Comparison of ENCODE assay signal across 25 cellular contexts in genomic region chr21:9737871-9738520, GRCh38.
"Had no signal": no experiment of that assay in that cellular context is flagged by ENCODE, and none has a peak within 500 bp of the region (broad histone marks: within the 10 kb centered on the region; RNA-seq: fewer than 3 reads in every experiment).

No MANE protein-coding gene starts in this region.

- H3K4me3 ChIP-seq: adrenal gland, SK-N-MC had no signal

- DNase-seq: activated CD4-positive, alpha-beta T cell treated with anti-CD3 and anti-CD28 coated beads for 4 hours; activated CD4-positive, alpha-beta T cell treated with anti-CD3 and anti-CD28 coated beads, Interleukin-2, amount 50 U/mL, for 4 hours; activated CD8-positive, alpha-beta memory T cell treated with anti-CD3 and anti-CD28 coated beads, Interleukin-2, amount 50 U/mL, for 48 hours; activated CD8-positive, alpha-beta T cell treated with anti-CD3 and anti-CD28 coated beads, Interleukin-2, amount 10 ng/mL, durations not matched to agents 7 days and 5 days; activated naive CD4-positive, alpha-beta T cell treated with anti-CD3 and anti-CD28 coated beads, Interleukin-2, amount 50 U/mL, for 16 hours; activated naive CD8-positive, alpha-beta T cell treated with anti-CD3 and anti-CD28 coated beads, Interleukin-2, amount 10 ng/mL, durations not matched to agents 7 days and 5 days; activated T-cell treated with anti-CD3 and anti-CD28 coated beads, Interleukin-2, amount 50 U/mL, for 1 hour; adrenal gland; anterior cingulate cortex; cerebellar nuclear complex; KG1; NCI-H1105; NCI-H1436; NCI-H1694 treated with DMSO at 0.1 percent for 48 hours; NCI-H2029 treated with DMSO at 0.1 percent for 48 hours; NCI-H510A treated with DMSO at 0.1 percent for 48 hours; NCI-H774; RPMI8226; T-cell; T-helper 2 cell; T1000; WERI-Rb-1 had no signal

- H3K36me3 ChIP-seq: adrenal gland, WERI-Rb-1 had no signal

- H3K27ac ChIP-seq: adrenal gland, SK-N-MC, WERI-Rb-1 had no signal

- H3K4me1 ChIP-seq: adrenal gland had no signal

- ATAC-seq: activated CD4-positive, CD25-positive, alpha-beta regulatory T cell treated with anti-CD3 and anti-CD28 coated beads, Interleukin-2, amount 50 U/mL, for 24 hours; activated CD8-positive, alpha-beta T cell treated with anti-CD3 and anti-CD28 coated beads, Interleukin-2, amount 10 ng/mL, durations not matched to agents 7 days and 5 days; Panc1; T-cell had no signal
